Comparison of ENCODE assay signal across 20 cellular contexts in the genomic region with DNA sequence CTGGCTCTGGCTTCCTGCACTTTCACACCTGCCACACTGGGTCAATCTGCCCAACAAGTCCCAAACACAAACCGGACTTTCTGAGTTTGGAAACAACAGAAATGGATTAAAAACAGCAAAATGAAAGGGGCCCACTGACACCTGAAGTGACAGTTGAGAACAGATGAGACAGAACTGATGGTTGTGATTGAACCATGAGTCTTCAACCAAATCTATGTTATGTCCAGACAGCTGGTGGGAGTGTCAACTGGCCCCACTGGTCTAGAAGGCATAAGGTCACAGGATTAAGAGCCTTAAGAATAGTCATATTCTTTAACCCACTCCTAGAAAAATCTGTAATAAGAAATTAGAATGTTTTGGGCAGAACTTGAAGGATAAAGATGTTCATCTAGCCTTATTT.
"Had no signal": no experiment of that assay in that cellular context is flagged by ENCODE, and none has a peak within 500 bp of the region (broad histone marks: within the 10 kb centered on the region; RNA-seq: fewer than 3 reads in every experiment).

No MANE protein-coding gene starts in this region.

- H3K4me3 Mint-ChIP-seq: nephron had no signal

- DNase-seq: cerebellar nuclear complex; dermis blood vessel endothelial cell; heart right ventricle; hypothalamus; islet precursor cell; mammary epithelial cell; psoas muscle; retina; spleen; stimulated activated CD4-positive, alpha-beta T cell treated with anti-CD3 and anti-CD28 coated beads, Interleukin-15, amount 100 ng/mL, for 24 hours; stimulated activated CD4-positive, alpha-beta T cell treated with anti-CD3 and anti-CD28 coated beads, Interleukin-1b, Interleukin-23, amount 100 ng/mL, for 48 hours; stimulated activated CD4-positive, alpha-beta T cell treated with anti-CD3 and anti-CD28 coated beads, Interleukin-4, amount 100 ng/mL, for 4 hours; stimulated activated naive CD4-positive, alpha-beta T cell; stomach; substantia nigra; trophoblast cell had no signal

- H3K9me3 Mint-ChIP-seq: nephron had no signal

- ATAC-seq: esophagus mucosa, heart right ventricle, left lobe of liver, psoas muscle, right lobe of liver had no signal
